Comparison of ENCODE assay signal across 9 cellular contexts in the genomic region with DNA sequence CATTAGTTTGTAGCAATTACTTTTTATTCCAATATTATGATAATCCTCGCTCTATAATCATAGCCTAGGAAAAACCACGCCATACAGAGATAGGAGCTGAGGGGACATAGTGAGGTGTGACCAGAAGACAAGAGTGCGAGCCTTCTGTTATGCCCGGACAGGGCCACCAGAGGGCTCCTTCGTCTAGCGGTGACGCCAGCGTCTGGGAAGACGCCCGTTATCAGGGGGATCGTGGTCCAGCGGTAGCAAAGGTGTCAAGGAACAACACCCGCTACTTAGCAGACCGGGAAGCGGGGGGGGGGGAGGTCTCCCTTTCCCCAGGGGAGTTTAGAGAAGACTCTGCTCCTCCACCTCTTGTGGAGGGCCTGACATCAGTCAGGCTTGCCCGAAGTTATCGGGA. TPM values are rescaled to one million over a fixed set of nuclear protein-coding genes. Genes with fewer than 3 reads are reported as not detected.
DNase-seq lines count a peak whose midpoint lies in the region; ATAC-seq and TF ChIP-seq lines count a peak whose summit lies in the region.
"Not testable (repeated sequence)": the region's sequence is repeated elsewhere in the genome, so short reads cannot be mapped to it uniquely, and the experiment has no call there.
"Had no signal": no experiment of that assay in that cellular context is flagged by ENCODE, and none has a peak within 500 bp of the region (broad histone marks: within the 10 kb centered on the region; RNA-seq: fewer than 3 reads in every experiment).

No MANE protein-coding gene starts in this region.

- not testable (repeated sequence) for H3K4me1 Mint-ChIP-seq in CD8-positive, alpha-beta T cell (ENCODE audit: low read depth); activated T-helper 2 cell treated with anti-CD3 and anti-CD28 coated beads, Interferon-gamma antibody, Interleukin-2, Interleukin-4, amounts not matched to agents 10 μg/mL and 5 μg/mL and 100 μg/mL, durations not matched to agents 14 hours and 24 hours and 36 hours (ENCODE audit: low read depth)

- not testable (repeated sequence) for H3K36me3 Mint-ChIP-seq in CD8-positive, alpha-beta T cell; activated T-helper 2 cell treated with anti-CD3 and anti-CD28 coated beads, Interferon-gamma antibody, Interleukin-2, Interleukin-4, amounts not matched to agents 10 μg/mL and 5 μg/mL and 100 μg/mL, durations not matched to agents 14 hours and 24 hours and 36 hours (ENCODE audit: low read depth)

- ATAC-seq in CD8-positive, alpha-beta T cell; psoas muscle: not testable (repeated sequence)

- H3K4me3 Mint-ChIP-seq in CD8-positive, alpha-beta T cell = peak overlapping the region; percentile 74
- peak overlapping the region; percentile 30 for H3K4me3 Mint-ChIP-seq in activated T-helper 2 cell treated with anti-CD3 and anti-CD28 coated beads, Interferon-gamma antibody, Interleukin-2, Interleukin-4, amounts not matched to agents 10 μg/mL and 5 μg/mL and 100 μg/mL, durations not matched to agents 14 hours and 24 hours and 36 hours (ENCODE audit: low read depth)

- not testable (repeated sequence) for H3K27me3 Mint-ChIP-seq in CD8-positive, alpha-beta T cell (ENCODE audit: low read depth); activated T-helper 2 cell treated with anti-CD3 and anti-CD28 coated beads, Interferon-gamma antibody, Interleukin-2, Interleukin-4, amounts not matched to agents 10 μg/mL and 5 μg/mL and 100 μg/mL, durations not matched to agents 14 hours and 24 hours and 36 hours (ENCODE audit: low read depth)

- H3K27ac ChIP-seq in CD8-positive, alpha-beta T cell (ENCODE audit: low read depth, low read length); dorsolateral prefrontal cortex; psoas muscle: not testable (repeated sequence)

- H3K9me3 Mint-ChIP-seq in CD8-positive, alpha-beta T cell; activated T-helper 2 cell treated with anti-CD3 and anti-CD28 coated beads, Interferon-gamma antibody, Interleukin-2, Interleukin-4, amounts not matched to agents 10 μg/mL and 5 μg/mL and 100 μg/mL, durations not matched to agents 14 hours and 24 hours and 36 hours: not testable (repeated sequence)

- H3K4me3 ChIP-seq in CD8-positive, alpha-beta T cell (ENCODE audit: low read depth, low read length); MG63: not testable (repeated sequence)
- H3K4me3 ChIP-seq in dorsolateral prefrontal cortex (peak overlapping the region in 10 of 59 donors; percentile 14 to 43 (median 28)), psoas muscle (peak overlapping the region; percentile 36)

- DNase-seq in CD8-positive, alpha-beta T cell = peak in 6 of 7 experiments; percentile 39 to 78 (median 63)
- DNase-seq in MG63 (peak; percentile 17), T1000 (lab: John Stamatoyannopoulos, UW) (peak; percentile 61), dorsolateral prefrontal cortex (peak; percentile 24 to 83 (median 68)), islet precursor cell (peak; percentile 70), psoas muscle (peak; percentile 65 to 77)
- DNase-seq in activated T-helper 2 cell treated with anti-CD3 and anti-CD28 coated beads, Interferon-gamma antibody, Interleukin-2, Interleukin-4, amounts not matched to agents 10 μg/mL and 5 μg/mL and 100 μg/mL, durations not matched to agents 14 hours and 24 hours and 36 hours (ENCODE audit: low spot score) = peak; percentile 38
- peak; percentile 38 for DNase-seq in stimulated activated naive CD4-positive, alpha-beta T cell treated with Interleukin-2 at 50 U/mL for 16 hours (lab: John Stamatoyannopoulos, UW)

- peak; percentile 55 for TF ChIP-seq CTCF in CD8-positive, alpha-beta T cell (IDR thresholded peaks at IDR 0.05)
- TF ChIP-seq CTCF in dorsolateral prefrontal cortex (IDR thresholded peaks at IDR 0.05 in 54 of 56, conservative IDR thresholded peaks at IDR 0.05 in 2 of 56; ENCODE audit: low read depth in 1 of 56, partially characterized antibody in 56 of 56) (peak in 42 of 56 donors; percentile 17 to 58 (median 40)), psoas muscle (IDR thresholded peaks at IDR 0.05) (peak; percentile 42)

- CTCF ChIA-PET in CD8-positive, alpha-beta T cell (lab: Charles Lee) = interaction anchor here (0.7 to 1.2 kb wide), 4 partner anchors 76 to 140 kb away, joined by 3 to 4 read pairs (median 3); no protein-coding TSS in a partner anchor

- intact Hi-C loops in CD8-positive, alpha-beta T cell (cut with DNase I, micrococcal nuclease) = loop anchor here in 1 of 2 experiments (5.0 kb wide), 2 partner anchors 76 to 96 kb away; no protein-coding TSS in a partner anchor
- intact Hi-C loops in activated T-helper 2 cell treated with anti-CD3 and anti-CD28 coated beads, Interferon-gamma antibody, Interleukin-2, Interleukin-4, amounts not matched to agents 10 μg/mL and 5 μg/mL and 100 μg/mL, durations not matched to agents 14 hours and 24 hours and 36 hours (cut with micrococcal nuclease); dorsolateral prefrontal cortex (cut with DNase I); psoas muscle (cut with DNase I): not testable (repeated sequence)

- not testable (repeated sequence) for H3K4me1 ChIP-seq in CD8-positive, alpha-beta T cell (ENCODE audit: insufficient read depth, low read length); psoas muscle

- H3K9me3 ChIP-seq in CD8-positive, alpha-beta T cell (ENCODE audit: low read length); MG63; psoas muscle: not testable (repeated sequence)

- H3K27ac Mint-ChIP-seq in CD8-positive, alpha-beta T cell; activated T-helper 2 cell treated with anti-CD3 and anti-CD28 coated beads, Interferon-gamma antibody, Interleukin-2, Interleukin-4, amounts not matched to agents 10 μg/mL and 5 μg/mL and 100 μg/mL, durations not matched to agents 14 hours and 24 hours and 36 hours: not testable (repeated sequence)

- POLR2A ChIA-PET in CD8-positive, alpha-beta T cell (lab: Charles Lee) = not testable (repeated sequence)

- H3K27me3 ChIP-seq in CD8-positive, alpha-beta T cell (ENCODE audit: insufficient read depth, low read length); MG63; dorsolateral prefrontal cortex: not testable (repeated sequence)
- H3K27me3 ChIP-seq in psoas muscle (ENCODE audit: insufficient read depth in 3 of 3, low read length in 2 of 3) = peaks cover 0 to 12% (median 0%) of the 10 kb centered on the region in 3 donors

- H3K36me3 ChIP-seq in CD8-positive, alpha-beta T cell (ENCODE audit: insufficient read depth, low read length); MG63; psoas muscle (ENCODE audit: insufficient read depth in 1 of 2, low read depth in 1 of 2): not testable (repeated sequence)

- 7 to 11% (median 8%) methylated on average over 14 to 17 of the region's 17 CpGs for WGBS in psoas muscle, 3 donors

RNA-seq across cellular contexts. Expression of gene GLS2, which starts 8.7 kb away (rescaled TPM):
- 1 to 10 TPM; 1.5 to 1.7 TPM for total RNA-seq in CD8-positive, alpha-beta T cell
- total RNA-seq in MG63 (2014; rRNA removed; shearing (Covaris generic); ENCODE audit: low replicate concordance) = 1.5 TPM in 1 of 2 replicates, not detected in the other
- total RNA-seq in activated T-helper 2 cell treated with anti-CD3 and anti-CD28 coated beads, Interferon-gamma antibody, Interleukin-2, Interleukin-4, amounts not matched to agents 10 μg/mL and 5 μg/mL and 100 μg/mL, durations not matched to agents 14 hours and 24 hours and 36 hours = 1.5 and 3.1 TPM in 2 replicates
- 10 to 100 TPM; 18.8 to 94.8 (median 53.5) TPM for total RNA-seq in dorsolateral prefrontal cortex
- total RNA-seq in psoas muscle = under 1 TPM in 1 of 4 donors, not detected in 3; 0.19 TPM
- polyA plus RNA-seq in psoas muscle = under 1 TPM; 0.08 to 0.18 (median 0.11) TPM

RNA-seq across cellular contexts. Expression of gene RBMS2, which starts 24.9 kb away (rescaled TPM):
- total RNA-seq in CD8-positive, alpha-beta T cell = 1 to 10 TPM; 8.3 to 9.9 TPM
- total RNA-seq in MG63 (2014; rRNA removed; shearing (Covaris generic); ENCODE audit: low replicate concordance) = 3.8 and 4.4 TPM in 2 replicates
- total RNA-seq in activated T-helper 2 cell treated with anti-CD3 and anti-CD28 coated beads, Interferon-gamma antibody, Interleukin-2, Interleukin-4, amounts not matched to agents 10 μg/mL and 5 μg/mL and 100 μg/mL, durations not matched to agents 14 hours and 24 hours and 36 hours = 7.9 and 11.0 TPM in 2 replicates
- total RNA-seq in dorsolateral prefrontal cortex (10 to 100 TPM; 10.8 to 44.5 (median 19.9) TPM), psoas muscle (10 to 100 TPM; 11.8 to 20.5 (median 14.8) TPM)
- polyA plus RNA-seq in psoas muscle = 1 to 10 TPM; 3.0 to 5.0 (median 3.8) TPM

RNA-seq across cellular contexts. Expression of gene SPRYD4, which starts 28.3 kb away (rescaled TPM):
- 1 to 10 TPM; 6.8 to 6.9 TPM for total RNA-seq in CD8-positive, alpha-beta T cell
- 0.35 and 0.69 TPM in 2 replicates for total RNA-seq in MG63 (2014; rRNA removed; shearing (Covaris generic); ENCODE audit: low replicate concordance)
- 4.4 and 4.5 TPM in 2 replicates for total RNA-seq in activated T-helper 2 cell treated with anti-CD3 and anti-CD28 coated beads, Interferon-gamma antibody, Interleukin-2, Interleukin-4, amounts not matched to agents 10 μg/mL and 5 μg/mL and 100 μg/mL, durations not matched to agents 14 hours and 24 hours and 36 hours
- total RNA-seq in dorsolateral prefrontal cortex (1 to 10 TPM; 1.7 to 4.8 (median 2.6) TPM), psoas muscle (1 to 10 TPM; 2.8 to 4.4 (median 3.7) TPM)
- 1 to 10 TPM; 1.7 to 4.6 (median 2.7) TPM for polyA plus RNA-seq in psoas muscle

RNA-seq across cellular contexts. Expression of gene MIP, which starts 42.2 kb away (rescaled TPM):
- total RNA-seq in CD8-positive, alpha-beta T cell = not detected
- not detected in 2 replicates for total RNA-seq in MG63 (2014; rRNA removed; shearing (Covaris generic); ENCODE audit: low replicate concordance)
- total RNA-seq in activated T-helper 2 cell treated with anti-CD3 and anti-CD28 coated beads, Interferon-gamma antibody, Interleukin-2, Interleukin-4, amounts not matched to agents 10 μg/mL and 5 μg/mL and 100 μg/mL, durations not matched to agents 14 hours and 24 hours and 36 hours = not detected in 2 replicates
- total RNA-seq in dorsolateral prefrontal cortex (1 to 10 TPM in 5 of 120 experiments, under 1 TPM in 31, not detected in 84; 0.16 to 1.9 (median 0.50) TPM), psoas muscle (not detected)
- polyA plus RNA-seq in psoas muscle = under 1 TPM in 2 of 3 donors, not detected in 1; 0.05 to 0.13 TPM
- polyA plus RNA-seq: IgD-negative memory B cell had no signal

RNA-seq across cellular contexts. Expression of gene TIMELESS, which starts 47.5 kb away (rescaled TPM):
- 1 to 10 TPM; 1.7 to 2.2 TPM for total RNA-seq in CD8-positive, alpha-beta T cell
- 22.6 and 24.4 TPM in 2 replicates for total RNA-seq in MG63 (2014; rRNA removed; shearing (Covaris generic); ENCODE audit: low replicate concordance)
- total RNA-seq in activated T-helper 2 cell treated with anti-CD3 and anti-CD28 coated beads, Interferon-gamma antibody, Interleukin-2, Interleukin-4, amounts not matched to agents 10 μg/mL and 5 μg/mL and 100 μg/mL, durations not matched to agents 14 hours and 24 hours and 36 hours = 43.7 and 45.6 TPM in 2 replicates
- total RNA-seq in dorsolateral prefrontal cortex (1 to 10 TPM; 1.8 to 8.2 (median 4.4) TPM), psoas muscle (1 to 10 TPM; 2.8 to 4.3 (median 3.7) TPM)
- polyA plus RNA-seq in psoas muscle = 1 to 10 TPM; 3.3 to 5.2 (median 4.8) TPM

Comparison
In these comparisons a context has a peak if more than half of its experiments do, and no peak if none do; other contexts are left out.
1. DNase-seq: peak in every context shown above with its lines; median percentile 71 in psoas muscle; 70 in islet precursor cell; 68 in dorsolateral prefrontal cortex; 63 in CD8-positive, alpha-beta T cell; 61 in T1000; 38 in activated T-helper 2 cell treated with anti-CD3 and anti-CD28 coated beads, Interferon-gamma antibody, Interleukin-2, Interleukin-4, amounts not matched to agents 10 μg/mL and 5 μg/mL and 100 μg/mL, durations not matched to agents 14 hours and 24 hours and 36 hours; 38 in stimulated activated naive CD4-positive, alpha-beta T cell treated with Interleukin-2 at 50 U/mL for 16 hours; 17 in MG63.